20 cellular contexts compared by ENCODE assay signal in genomic region chr15:85804481-85805165, GRCh38. TPM values are rescaled to one million over a fixed set of nuclear protein-coding genes. Genes with fewer than 3 reads are reported as not detected.
DNase-seq lines count a peak whose midpoint lies in the region; ATAC-seq and TF ChIP-seq lines count a peak whose summit lies in the region.
"Had no signal": no experiment of that assay in that cellular context is flagged by ENCODE, and none has a peak within 500 bp of the region (broad histone marks: within the 10 kb centered on the region; RNA-seq: fewer than 3 reads in every experiment).

No MANE protein-coding gene starts in this region.

- intact Hi-C loops in IMR-90 (cut with micrococcal nuclease): no loop called here

- no peak overlapping the region for H3K18ac ChIP-seq in IMR-90 (ENCODE audit: low read depth, low read length)

- H3K79me1 ChIP-seq in IMR-90 (ENCODE audit: low read depth in 1 of 2, low read length in 2 of 2): no peaks in the 10 kb centered on the region

- H3K36me3 Mint-ChIP-seq in activated CD4-positive, alpha-beta T cell treated with anti-CD3 and anti-CD28 coated beads, Interleukin-2, amount 10 ng/mL, durations not matched to agents 7 days and 5 days (ENCODE audit: low read depth): no peaks in the 10 kb centered on the region
- H3K36me3 Mint-ChIP-seq: T-cell had no signal

- H3K36me3 ChIP-seq in IMR-90 (ENCODE audit: control insufficient read depth, insufficient read depth, low read length): no peaks in the 10 kb centered on the region

- no peak overlapping the region for H2BK5ac ChIP-seq in IMR-90 (ENCODE audit: low read depth, low read length, poor library complexity, severe bottlenecking)

- ATAC-seq in IMR-90 (ENCODE audit: low read depth): peak; percentile 49
- no peak for ATAC-seq in HG03342 (IDR thresholded peaks at IDR 0.05; ENCODE audit: unreplicated experiment)
- ATAC-seq in HG03159 (IDR thresholded peaks at IDR 0.05; ENCODE audit: unreplicated experiment): no peak
- ATAC-seq: T-cell had no signal

- dilution Hi-C loops in IMR-90 (cut with HindIII; ENCODE audit: low sequenced_read_pairs, unreplicated experiment): no loop called here

- no peak overlapping the region for H3K9ac ChIP-seq in IMR-90 (ENCODE audit: low read depth, low read length)
- H3K9ac ChIP-seq: GM23248 had no signal

- peaks cover 10% of the 10 kb centered on the region for H3K4me1 Mint-ChIP-seq in activated CD4-positive, alpha-beta T cell treated with anti-CD3 and anti-CD28 coated beads, Interleukin-2, amount 10 ng/mL, durations not matched to agents 7 days and 5 days
- H3K4me1 Mint-ChIP-seq: T-cell had no signal

- H2AK9ac ChIP-seq in IMR-90 (replicated peaks; ENCODE audit: low read depth, low read length, poor library complexity): no peak overlapping the region

- BruUV-seq in IMR-90 (replicated peaks; lab: Mats Ljungman, UMichigan): no TSS peak

- no peak for TF ChIP-seq RAD21 in IMR-90 (IDR thresholded peaks at IDR 0.05; ENCODE audit: low read length)

- no peak overlapping the region for H3K4me2 ChIP-seq in IMR-90 (ENCODE audit: low read depth, low read length)

- no peak overlapping the region for H3K14ac ChIP-seq in IMR-90 (replicated peaks; ENCODE audit: low read depth, low read length)

- H2BK15ac ChIP-seq in IMR-90 (ENCODE audit: low read depth, low read length): no peak overlapping the region

- H2AK5ac ChIP-seq in IMR-90 (ENCODE audit: low read depth, low read length): no peak overlapping the region

- no peak overlapping the region for H3K56ac ChIP-seq in IMR-90 (ENCODE audit: extremely low read depth, insufficient read depth, low read length)

- peak overlapping the region; percentile 32 for H3K27ac Mint-ChIP-seq in activated CD4-positive, alpha-beta T cell treated with anti-CD3 and anti-CD28 coated beads, Interleukin-2, amount 10 ng/mL, durations not matched to agents 7 days and 5 days
- H3K27ac Mint-ChIP-seq: CD4-positive, alpha-beta T cell; T-cell had no signal

- H2BK20ac ChIP-seq in IMR-90 (ENCODE audit: low read depth, low read length): no peak overlapping the region

- no peak overlapping the region for H4K5ac ChIP-seq in IMR-90 (ENCODE audit: low read depth, low read length)

- POLR2A ChIA-PET in activated CD4-positive, alpha-beta T cell treated with anti-CD3 and anti-CD28 coated beads, Interleukin-2, amount 10 ng/mL, durations not matched to agents 7 days and 5 days (lab: Charles Lee): no interaction called here
- POLR2A ChIA-PET in IMR-90 (lab: Charles Lee; ENCODE audit: unreplicated experiment): no interaction called here

- no peak overlapping the region for H4K91ac ChIP-seq in IMR-90 (ENCODE audit: insufficient read depth, low read depth, low read length)

- CTCF ChIA-PET in activated CD4-positive, alpha-beta T cell treated with anti-CD3 and anti-CD28 coated beads, Interleukin-2, amount 10 ng/mL, durations not matched to agents 7 days and 5 days (lab: Charles Lee): interaction anchor here (1.2 kb wide), 1 partner anchor 73 kb away, joined by 3 read pairs; no protein-coding TSS in a partner anchor
- CTCF ChIA-PET in IMR-90 (lab: Yijun Ruan, JAX): interaction anchor here (1.0 kb wide), 1 partner anchor 72 kb away, joined by 7 read pairs; no protein-coding TSS in a partner anchor

- in situ Hi-C loops in IMR-90 (cut with MboI; ENCODE audit: low sequenced_read_pairs): no loop called here

- no peaks in the 10 kb centered on the region for H3K9me1 ChIP-seq in IMR-90 (ENCODE audit: insufficient read depth, low read length)

- H3K9me3 ChIP-seq in IMR-90 (ENCODE audit: control insufficient read depth, insufficient read depth, low read length): no peaks in the 10 kb centered on the region

- H3K23ac ChIP-seq in IMR-90 (ENCODE audit: low read depth, low read length): no peak overlapping the region

- no peak overlapping the region for H3K27ac ChIP-seq in IMR-90 (ENCODE audit: insufficient read depth, low read length)
- H3K27ac ChIP-seq: GM23248, HL-60 had no signal

- no peak for TF ChIP-seq CTCF in IMR-90 (conservative IDR thresholded peaks at IDR 0.05; ENCODE audit: low read depth, low read length)

- H3K4ac ChIP-seq in IMR-90 (ENCODE audit: low read depth, low read length): no peak overlapping the region

- no peak overlapping the region for H4K8ac ChIP-seq in IMR-90 (ENCODE audit: low read depth in 2 of 2, low read length in 2 of 2)

- H2AFZ ChIP-seq in IMR-90 (replicated peaks; ENCODE audit: low read length, poor library complexity): no peak overlapping the region
- H2AFZ ChIP-seq: GM23248 had no signal

- H3K4me1 ChIP-seq in IMR-90 (ENCODE audit: control insufficient read depth, insufficient read depth, low read length): 0 out of 2 replicates have a peak, but pooled peaks cover 2% of the 10 kb centered on the region

- no peaks in the 10 kb centered on the region for H4K20me1 ChIP-seq in IMR-90 (ENCODE audit: insufficient read depth, low read length)

- no peak overlapping the region for H3K4me3 Mint-ChIP-seq in activated CD4-positive, alpha-beta T cell treated with anti-CD3 and anti-CD28 coated beads, Interleukin-2, amount 10 ng/mL, durations not matched to agents 7 days and 5 days
- H3K4me3 Mint-ChIP-seq: CD4-positive, alpha-beta T cell; H9; T-cell had no signal

- H3K27me3 Mint-ChIP-seq in activated CD4-positive, alpha-beta T cell treated with anti-CD3 and anti-CD28 coated beads, Interleukin-2, amount 10 ng/mL, durations not matched to agents 7 days and 5 days: peaks cover 2% of the 10 kb centered on the region
- H3K27me3 Mint-ChIP-seq: CD4-positive, alpha-beta T cell had no signal

- H3K4me3 ChIP-seq in IMR-90 (ENCODE audit: insufficient read depth, low read depth, low read length): no peak overlapping the region
- H3K4me3 ChIP-seq: GM23248 had no signal

- no CpG with 5 or more reads among the region's 7 CpGs for WGBS in IMR-90 (ENCODE audit: extremely low coverage in 2 of 2, insufficient read length in 1 of 2), 2 experiments

- TF ChIP-seq POLR2A in IMR-90 (IDR thresholded peaks at IDR 0.05; ENCODE audit: low read depth, low read length): no peak

- no peak for DNase-seq in activated CD4-positive, alpha-beta T cell treated with anti-CD3 and anti-CD28 coated beads, Interleukin-2, amount 10 ng/mL, durations not matched to agents 7 days and 5 days
- DNase-seq in activated CD4-positive, alpha-beta T cell treated with anti-CD3 and anti-CD28 coated beads for 48 hours: no peak
- DNase-seq in IMR-90 (no peak), cerebellum (ENCODE audit: low spot score) (peak; percentile 71), SHP77 (lab: John Stamatoyannopoulos, UW) (no peak)
- DNase-seq: CD4-positive, alpha-beta T cell; COR-L47; DMS79 treated with DMSO at 0.1 percent for 48 hours; H9; NCI-H1048; NCI-H187; NCI-H526; NCI-H82; Right ventricle myocardium superior; RPMI8226; T-cell had no signal

- H2BK120ac ChIP-seq in IMR-90 (ENCODE audit: low read depth, low read length): no peak overlapping the region

- H3K9me3 Mint-ChIP-seq in activated CD4-positive, alpha-beta T cell treated with anti-CD3 and anti-CD28 coated beads, Interleukin-2, amount 10 ng/mL, durations not matched to agents 7 days and 5 days: no peaks in the 10 kb centered on the region
- H3K9me3 Mint-ChIP-seq: CD4-positive, alpha-beta T cell; T-cell had no signal

- H3K27me3 ChIP-seq in IMR-90 (ENCODE audit: control insufficient read depth, insufficient read depth, low read length): no peaks in the 10 kb centered on the region

TF ChIP-seq in IMR-90, 13 proteins besides CTCF, POLR2A, EP300 and RAD21:
- TF ChIP-seq MAFK (IDR thresholded peaks at IDR 0.05; ENCODE audit: low read depth, low read length) (no peak), RFX5 (IDR thresholded peaks at IDR 0.05; ENCODE audit: low read depth, low read length) (no peak), RCOR1 (IDR thresholded peaks at IDR 0.05; ENCODE audit: insufficient replicate concordance, low read length) (no peak)

RNA-seq across cellular contexts. Expression of gene KLHL25, which starts 9.9 kb away (rescaled TPM):
- 1 to 10 TPM; 7.4 to 8.0 TPM for total RNA-seq in activated CD4-positive, alpha-beta T cell treated with anti-CD3 and anti-CD28 coated beads, Interleukin-2, amount 10 ng/mL, durations not matched to agents 7 days and 5 days
- total RNA-seq in IMR-90 (2012; rRNA removed) (2.7 and 2.8 TPM in 2 replicates), cerebellum (38.5 TPM)
- 5.6 and 6.6 TPM in 2 replicates for polyA plus RNA-seq in IMR-90 (2012; rRNA removed)
- polyA plus RNA-seq in IMR-90 (2012; cell fraction: cytosol; rRNA removed): 2.8 and 5.4 TPM in 2 replicates
- polyA plus RNA-seq in IMR-90 (2012; cell fraction: nucleus; rRNA removed; ENCODE audit: low replicate concordance): 6.6 and 15.9 TPM in 2 replicates
